7 cellular contexts compared by ENCODE assay signal in the genomic region with DNA sequence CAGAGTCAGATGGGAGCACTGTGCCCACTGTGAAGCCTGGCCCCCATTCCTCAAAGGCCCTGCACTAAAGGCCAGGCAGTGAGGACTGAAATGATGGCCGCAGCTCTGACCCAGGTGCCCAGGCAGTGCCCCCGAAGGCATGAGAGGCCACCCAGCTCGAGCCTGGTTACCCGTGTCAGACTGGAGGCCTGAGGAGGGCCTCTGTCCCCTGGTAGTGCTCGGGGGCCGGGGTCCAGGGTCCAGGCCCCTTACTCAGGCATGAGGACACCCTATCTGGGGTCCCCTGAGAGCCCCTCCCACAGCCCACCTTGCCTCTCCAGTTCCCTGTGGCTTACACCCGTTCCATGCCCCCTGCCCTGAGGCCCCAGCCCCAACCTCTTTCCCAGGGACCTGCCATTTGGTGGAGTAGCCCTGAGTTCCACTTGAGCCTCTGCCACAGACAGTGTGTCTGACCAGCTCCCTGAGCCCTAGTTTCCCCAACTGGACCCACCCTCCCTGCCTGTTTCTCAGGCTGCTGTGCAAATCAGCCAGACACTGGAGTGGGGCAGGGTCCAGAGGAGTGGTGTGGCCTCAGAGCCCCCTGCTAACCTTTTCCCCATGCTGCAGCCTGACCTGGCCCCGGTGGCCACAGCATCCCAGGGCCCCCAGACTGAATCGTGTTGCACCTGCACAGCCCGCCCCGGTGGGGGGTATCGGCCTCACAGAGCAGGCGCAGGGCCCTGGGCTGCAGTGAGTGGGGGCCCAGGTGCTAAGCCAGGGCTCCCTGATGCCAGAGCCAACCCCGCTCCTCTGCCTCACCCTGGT. TPM values are rescaled to one million over a fixed set of nuclear protein-coding genes. Genes with fewer than 3 reads are reported as not detected.
A peak's percentile ranks its signal among the peaks of the same experiment; 100 is the strongest.
DNase-seq lines count a peak whose midpoint lies in the region; ATAC-seq and TF ChIP-seq lines count a peak whose summit lies in the region.

No MANE protein-coding gene starts in this region.

- peaks cover 40% of the 10 kb centered on the region for H3K4me1 Mint-ChIP-seq in activated naive CD8-positive, alpha-beta T cell treated with anti-CD3 and anti-CD28 coated beads, Interleukin-2, amount 10 ng/mL, durations not matched to agents 7 days and 5 days

- H3K27ac ChIP-seq in Karpas-422 (ENCODE audit: low read length) (peak overlapping the region; percentile 98), left lung (peak overlapping the region; percentile 95 to 100), suprapubic skin (peak overlapping the region; percentile 91)

- H3K4me3 ChIP-seq in Karpas-422 (ENCODE audit: low read length): peak overlapping the region; percentile 59; the same call in 1 of the 2 replicates
- peak overlapping the region in 1 of 2 donors; percentile 30 for H3K4me3 ChIP-seq in left lung
- peak overlapping the region; percentile 42 for H3K4me3 ChIP-seq in suprapubic skin

- H2AFZ ChIP-seq in Karpas-422 (ENCODE audit: low read length): no peak overlapping the region

- peak overlapping the region; percentile 97 for H3K27ac Mint-ChIP-seq in activated naive CD8-positive, alpha-beta T cell treated with anti-CD3 and anti-CD28 coated beads, Interleukin-2, amount 10 ng/mL, durations not matched to agents 7 days and 5 days

- no peaks in the 10 kb centered on the region for H3K9me2 ChIP-seq in Karpas-422 (replicated peaks; ENCODE audit: insufficient read depth, low read length)

- no peaks in the 10 kb centered on the region for H3K9me3 Mint-ChIP-seq in activated naive CD8-positive, alpha-beta T cell treated with anti-CD3 and anti-CD28 coated beads, Interleukin-2, amount 10 ng/mL, durations not matched to agents 7 days and 5 days

- POLR2A ChIA-PET in activated naive CD8-positive, alpha-beta T cell treated with anti-CD3 and anti-CD28 coated beads, Interleukin-2, amount 10 ng/mL, durations not matched to agents 7 days and 5 days (lab: Charles Lee): interaction anchor here (1.3 to 7.5 kb wide), 9 partner anchors 8 to 130 kb away, joined by 5 to 179 read pairs (median 9); partner anchors contain the start of genes ANKRD13D, GRK2, POLD4 and SSH3

- TF ChIP-seq POLR2A in suprapubic skin (IDR thresholded peaks at IDR 0.05): no peak

- H3K36me3 ChIP-seq in Karpas-422 (ENCODE audit: insufficient read depth, low read length) (peaks cover 11% of the 10 kb centered on the region; the same call in 1 of the 2 replicates), left lung (peaks cover 0 to 59% of the 10 kb centered on the region in 2 donors), suprapubic skin (peaks cover 47% of the 10 kb centered on the region)

- peaks cover 54% of the 10 kb centered on the region for H3K79me2 ChIP-seq in Karpas-422 (ENCODE audit: low read length)

- no peaks in the 10 kb centered on the region for H4K20me1 ChIP-seq in Karpas-422 (ENCODE audit: insufficient read depth, low read depth, low read length)

- H3K4me2 ChIP-seq in Karpas-422 (ENCODE audit: low read depth, low read length, poor library complexity, severe bottlenecking): peak overlapping the region; percentile 88

- no peaks in the 10 kb centered on the region for H3K27me3 ChIP-seq in Karpas-422 (ENCODE audit: low read length)
- no peaks in the 10 kb centered on the region for H3K27me3 ChIP-seq in left lung
- no peaks in the 10 kb centered on the region for H3K27me3 ChIP-seq in suprapubic skin

- H3K4me3 Mint-ChIP-seq in activated naive CD8-positive, alpha-beta T cell treated with anti-CD3 and anti-CD28 coated beads, Interleukin-2, amount 10 ng/mL, durations not matched to agents 7 days and 5 days: peak overlapping the region; percentile 82

- peak overlapping the region; percentile 94 for H3K9ac ChIP-seq in Karpas-422 (ENCODE audit: low read length)

- H3K4me1 ChIP-seq in Karpas-422 (ENCODE audit: low read length) (peaks cover 49% of the 10 kb centered on the region), left lung (peaks cover 42 to 100% of the 10 kb centered on the region in 2 donors), suprapubic skin (peaks cover 62% of the 10 kb centered on the region)

- no peak for ATAC-seq in activated naive CD8-positive, alpha-beta T cell treated with anti-CD3 and anti-CD28 coated beads, Interleukin-2, amount 10 ng/mL, durations not matched to agents 7 days and 5 days (ENCODE audit: low read depth)
- ATAC-seq in left lung: no peak
- no peak for ATAC-seq in GM19397 (IDR thresholded peaks at IDR 0.05; ENCODE audit: unreplicated experiment)

- DNase-seq in Karpas-422: no peak
- DNase-seq in activated naive CD8-positive, alpha-beta T cell treated with anti-CD3 and anti-CD28 coated beads, Interleukin-2, amount 10 ng/mL, durations not matched to agents 7 days and 5 days: no peak
- DNase-seq in left lung: peak; percentile 31 to 79
- peak in 1 of 2 donors; percentile 59 for DNase-seq in suprapubic skin (ENCODE audit: low spot score in 2 of 2)
- DNase-seq in DMS 273 treated with DMSO at 0.1 percent for 48 hours (lab: John Stamatoyannopoulos, UW): no peak
- DNase-seq in stimulated activated CD4-positive, alpha-beta T cell treated with anti-CD3 and anti-CD28 coated beads, Interleukin-2, amount 100 ng/mL, for 48 hours: no peak

- no peaks in the 10 kb centered on the region for H3K27me3 Mint-ChIP-seq in activated naive CD8-positive, alpha-beta T cell treated with anti-CD3 and anti-CD28 coated beads, Interleukin-2, amount 10 ng/mL, durations not matched to agents 7 days and 5 days

- H3K36me3 Mint-ChIP-seq in activated naive CD8-positive, alpha-beta T cell treated with anti-CD3 and anti-CD28 coated beads, Interleukin-2, amount 10 ng/mL, durations not matched to agents 7 days and 5 days: peaks cover 31% of the 10 kb centered on the region

- WGBS in suprapubic skin: 71% methylated on average over 1 of the region's 14 CpGs

- H3K9me3 ChIP-seq in Karpas-422 (ENCODE audit: low read length) (no peaks in the 10 kb centered on the region), left lung (no peaks in the 10 kb centered on the region), suprapubic skin (no peaks in the 10 kb centered on the region)

- TF ChIP-seq EP300 in suprapubic skin (IDR thresholded peaks at IDR 0.05): no peak

- no peak for TF ChIP-seq CTCF in left lung (IDR thresholded peaks at IDR 0.05)
- no peak for TF ChIP-seq CTCF in suprapubic skin (IDR thresholded peaks at IDR 0.05)

- intact Hi-C loops in left lung (cut with DNase I): no loop called here

RNA-seq across cellular contexts. Expression of gene ANKRD13D, which starts 10.8 kb away (rescaled TPM):
- 31.3 and 91.8 TPM in 2 replicates for total RNA-seq in Karpas-422 (2014; rRNA removed; shearing (Covaris generic); ENCODE audit: low replicate concordance)
- total RNA-seq in activated naive CD8-positive, alpha-beta T cell treated with anti-CD3 and anti-CD28 coated beads, Interleukin-2, amount 10 ng/mL, durations not matched to agents 7 days and 5 days: 100 to 1,000 TPM; 185 to 207 TPM
- 10 to 100 TPM; 48.0 to 81.2 TPM for total RNA-seq in left lung
- 100 to 1,000 TPM in 1 of 4 donors, 10 to 100 TPM in 3; 55.7 to 154 (median 77.2) TPM for total RNA-seq in suprapubic skin

RNA-seq across cellular contexts. Expression of gene GRK2, which starts 12.1 kb away (rescaled TPM):
- 94.7 and 190 TPM in 2 replicates for total RNA-seq in Karpas-422 (2014; rRNA removed; shearing (Covaris generic); ENCODE audit: low replicate concordance)
- 100 to 1,000 TPM; 325 to 341 TPM for total RNA-seq in activated naive CD8-positive, alpha-beta T cell treated with anti-CD3 and anti-CD28 coated beads, Interleukin-2, amount 10 ng/mL, durations not matched to agents 7 days and 5 days
- total RNA-seq in left lung (100 to 1,000 TPM in 1 of 2 donors, 10 to 100 TPM in 1; 55.2 to 118 TPM), suprapubic skin (100 to 1,000 TPM in 2 of 4 donors, 10 to 100 TPM in 2; 84.3 to 157 (median 105) TPM)

RNA-seq across cellular contexts. Expression of gene SSH3, which starts 25.0 kb away (rescaled TPM):
- 0.61 and 0.82 TPM in 2 replicates for total RNA-seq in Karpas-422 (2014; rRNA removed; shearing (Covaris generic); ENCODE audit: low replicate concordance)
- 10 to 100 TPM; 24.6 to 27.0 TPM for total RNA-seq in activated naive CD8-positive, alpha-beta T cell treated with anti-CD3 and anti-CD28 coated beads, Interleukin-2, amount 10 ng/mL, durations not matched to agents 7 days and 5 days
- total RNA-seq in left lung (10 to 100 TPM; 28.7 to 44.9 TPM), suprapubic skin (100 to 1,000 TPM in 1 of 4 donors, 10 to 100 TPM in 3; 49.4 to 107 (median 63.9) TPM)

Comparison
In these comparisons a context has a peak if more than half of its experiments do, and no peak if none do; other contexts are left out.
1. DNase-seq: peak in left lung (2 of 2); none in Karpas-422 (single experiment), activated naive CD8-positive, alpha-beta T cell treated with anti-CD3 and anti-CD28 coated beads, Interleukin-2, amount 10 ng/mL, durations not matched to agents 7 days and 5 days (single experiment), DMS 273 treated with DMSO at 0.1 percent for 48 hours (single experiment) and stimulated activated CD4-positive, alpha-beta T cell treated with anti-CD3 and anti-CD28 coated beads, Interleukin-2, amount 100 ng/mL, for 48 hours (0 of 2).
2. RNA of gene SSH3, which starts 25.0 kb away (total RNA-seq): 49.4 to 107 TPM in suprapubic skin, 28.7 to 44.9 TPM in left lung and 24.6 to 27.0 TPM in activated naive CD8-positive, alpha-beta T cell treated with anti-CD3 and anti-CD28 coated beads, Interleukin-2, amount 10 ng/mL, durations not matched to agents 7 days and 5 days; 0.61 to 0.82 TPM in Karpas-422; every median in the first group is over 10 times any median in the second.
3. Peak in every context shown above with its lines, with median percentiles within 50 percentile points of each other: H3K27ac ChIP-seq.